ENCODE assay signal across 22 cellular contexts in genomic region chr2:82985572-82986197, GRCh38.
DNase-seq lines count a peak whose midpoint lies in the region; ATAC-seq, FAIRE-seq and TF ChIP-seq lines count a peak whose summit lies in the region.
"Had no signal": no experiment of that assay in that cellular context is flagged by ENCODE, and none has a peak within 500 bp of the region (broad histone marks: within the 10 kb centered on the region; RNA-seq: fewer than 3 reads in every experiment).

No MANE protein-coding gene starts in this region.

- H3K27me3 ChIP-seq in upper lobe of left lung (no peaks in the 10 kb centered on the region), body of pancreas (no peaks in the 10 kb centered on the region)
- H3K27me3 ChIP-seq: BLaER1 had no signal

- H3K9me3 Mint-ChIP-seq in activated naive CD4-positive, alpha-beta T cell treated with anti-CD3 and anti-CD28 coated beads, Interleukin-2, amount 50 U/mL, for 72 hours = peaks cover 11 to 12% of the 10 kb centered on the region in 2 donors

- no peak overlapping the region for H3K27ac Mint-ChIP-seq in activated naive CD4-positive, alpha-beta T cell treated with anti-CD3 and anti-CD28 coated beads, Interleukin-2, amount 50 U/mL, for 72 hours
- H3K27ac Mint-ChIP-seq: CD8-positive, alpha-beta T cell had no signal

- TF ChIP-seq POLR2A in upper lobe of left lung (IDR thresholded peaks at IDR 0.05) (no peak), body of pancreas (IDR thresholded peaks at IDR 0.05) (no peak)

- no peak for TF ChIP-seq EP300 in upper lobe of left lung (IDR thresholded peaks at IDR 0.05)

- peak; percentile 11 for DNase-seq in activated naive CD4-positive, alpha-beta T cell treated with anti-CD3 and anti-CD28 coated beads, Interleukin-2, amount 50 U/mL, for 16 hours
- DNase-seq in activated naive CD4-positive, alpha-beta T cell treated with anti-CD3 and anti-CD28 coated beads, Interleukin-2, amount 50 U/mL, for 72 hours (ENCODE audit: low spot score in 2 of 2) = no peak
- DNase-seq in kidney = peak; percentile 69
- peak in 1 of 2 donors; percentile 73 for DNase-seq in upper lobe of left lung
- no peak for DNase-seq in body of pancreas
- DNase-seq in D341Med (ENCODE audit: low spot score) = no peak
- no peak for DNase-seq in NCI-H2227 (lab: John Stamatoyannopoulos, UW; ENCODE audit: unreplicated experiment)
- DNase-seq: 8988T; Calu3; CD8-positive, alpha-beta T cell; DMS 273 treated with DMSO at 0.1 percent for 48 hours; DMS53; DND-41; EL; GM23248; HCEC 1CT had no signal

- H3K4me3 ChIP-seq in kidney (ENCODE audit: low read length in 2 of 2) = no peak overlapping the region
- H3K4me3 ChIP-seq in upper lobe of left lung = no peak overlapping the region
- H3K4me3 ChIP-seq in body of pancreas = no peak overlapping the region
- H3K4me3 ChIP-seq: BLaER1, GM23248 had no signal

- H3K27ac ChIP-seq in kidney (ENCODE audit: low read depth in 2 of 2, low read length in 2 of 2) (no peak overlapping the region), upper lobe of left lung (no peak overlapping the region), body of pancreas (no peak overlapping the region)
- H3K27ac ChIP-seq: BLaER1, GM23248, HL-60 had no signal

- no peak for FAIRE-seq in kidney (lab: Jason Lieb, UNC)
- FAIRE-seq: G401.6, GM12891, GM19239, H54 had no signal

- intact Hi-C loops in kidney (cut with DNase I) = no loop called here
- intact Hi-C loops in body of pancreas (cut with DNase I) = no loop called here

- H3K9ac ChIP-seq in kidney (ENCODE audit: low read length in 2 of 2) = no peak overlapping the region
- H3K9ac ChIP-seq: BLaER1, GM23248 had no signal

- TF ChIP-seq CTCF in kidney (IDR thresholded peaks at IDR 0.05; ENCODE audit: borderline replicate concordance, extremely low read depth, insufficient read depth) (no peak), upper lobe of left lung (IDR thresholded peaks at IDR 0.05) (no peak), body of pancreas (IDR thresholded peaks at IDR 0.05) (no peak)

- no peak for ATAC-seq in activated naive CD4-positive, alpha-beta T cell treated with anti-CD3 and anti-CD28 coated beads, Interleukin-2, amount 50 U/mL, for 72 hours
- ATAC-seq in upper lobe of left lung (ENCODE audit: low FRiP score in 2 of 2) = peak; percentile 29 to 62
- no peak for ATAC-seq in body of pancreas
- ATAC-seq: CD8-positive, alpha-beta T cell had no signal

- WGBS in upper lobe of left lung, 2 donors = 93 to 95% methylated on average over 6 to 18 of the region's 18 CpGs
- 84 to 89% methylated on average over 7 to 16 of the region's 18 CpGs for WGBS in body of pancreas, 2 donors

- no peaks in the 10 kb centered on the region for H3K4me1 ChIP-seq in kidney (ENCODE audit: control insufficient read depth in 1 of 2, insufficient read depth in 1 of 2, low read depth in 1 of 2, low read length in 2 of 2)
- H3K4me1 ChIP-seq in upper lobe of left lung = no peaks in the 10 kb centered on the region
- H3K4me1 ChIP-seq in body of pancreas = no peaks in the 10 kb centered on the region
- H3K4me1 ChIP-seq: BLaER1 had no signal

- H3K36me3 ChIP-seq in kidney (ENCODE audit: control insufficient read depth in 1 of 2, insufficient read depth in 2 of 2, low read length in 2 of 2) = no peaks in the 10 kb centered on the region
- no peaks in the 10 kb centered on the region for H3K36me3 ChIP-seq in upper lobe of left lung
- no peaks in the 10 kb centered on the region for H3K36me3 ChIP-seq in body of pancreas (replicated peaks in 1 of 2; ENCODE audit: insufficient read depth in 1 of 2, low read depth in 2 of 2)
- H3K36me3 ChIP-seq: BLaER1 had no signal

- H3K9me3 ChIP-seq in kidney (ENCODE audit: control insufficient read depth in 1 of 2, low read length in 2 of 2) = peaks cover 0 to 3% of the 10 kb centered on the region in 2 donors
- peaks cover 0 to 17% (median 2%) of the 10 kb centered on the region in 4 donors for H3K9me3 ChIP-seq in upper lobe of left lung
- H3K9me3 ChIP-seq in body of pancreas = no peaks in the 10 kb centered on the region

- peaks cover 0 to 6% of the 10 kb centered on the region in 2 donors for H3K36me3 Mint-ChIP-seq in activated naive CD4-positive, alpha-beta T cell treated with anti-CD3 and anti-CD28 coated beads, Interleukin-2, amount 50 U/mL, for 72 hours
- H3K36me3 Mint-ChIP-seq: CD8-positive, alpha-beta T cell had no signal

Comparison
In these comparisons a context has a peak if more than half of its experiments do, and no peak if none do; other contexts are left out.
1. DNase-seq: peak in activated naive CD4-positive, alpha-beta T cell treated with anti-CD3 and anti-CD28 coated beads, Interleukin-2, amount 50 U/mL, for 16 hours (single experiment) and kidney (single experiment); none in activated naive CD4-positive, alpha-beta T cell treated with anti-CD3 and anti-CD28 coated beads, Interleukin-2, amount 50 U/mL, for 72 hours (0 of 2), body of pancreas (0 of 4), D341Med (single experiment) and NCI-H2227 (single experiment).
2. ATAC-seq: peak in upper lobe of left lung (2 of 2); none in activated naive CD4-positive, alpha-beta T cell treated with anti-CD3 and anti-CD28 coated beads, Interleukin-2, amount 50 U/mL, for 72 hours (0 of 2) and body of pancreas (single experiment).